In genomic region chr20:62736407-62737071, GRCh38 we compare ENCODE assay signal across 26 cellular contexts. TPM values are rescaled to one million over a fixed set of nuclear protein-coding genes. Genes with fewer than 3 reads are reported as not detected.
A peak's percentile ranks its signal among the peaks of the same experiment; 100 is the strongest.
DNase-seq lines count a peak whose midpoint lies in the region; ATAC-seq and TF ChIP-seq lines count a peak whose summit lies in the region.
"Had no signal": no experiment of that assay in that cellular context is flagged by ENCODE, and none has a peak within 500 bp of the region (broad histone marks: within the 10 kb centered on the region; RNA-seq: fewer than 3 reads in every experiment).

No MANE protein-coding gene starts in this region.

- H3K18ac ChIP-seq in IMR-90 (ENCODE audit: low read depth, low read length) = no peak overlapping the region

- no peaks in the 10 kb centered on the region for H3K36me3 Mint-ChIP-seq in central memory CD8-positive, alpha-beta T cell (ENCODE audit: insufficient read depth)
- H3K36me3 Mint-ChIP-seq: activated naive CD8-positive, alpha-beta T cell had no signal

- H3K9me3 ChIP-seq in heart right ventricle = no peaks in the 10 kb centered on the region
- H3K9me3 ChIP-seq in IMR-90 (ENCODE audit: control insufficient read depth, insufficient read depth, low read length) = no peaks in the 10 kb centered on the region
- H3K9me3 ChIP-seq in hepatocyte (ENCODE audit: low read depth) = no peaks in the 10 kb centered on the region
- H3K9me3 ChIP-seq: neutrophil, tibial artery had no signal

- H3K9ac ChIP-seq in IMR-90 (ENCODE audit: low read depth, low read length) = no peak overlapping the region

- peaks cover 14% of the 10 kb centered on the region for H3K9me1 ChIP-seq in IMR-90 (ENCODE audit: insufficient read depth, low read length)

- H2BK20ac ChIP-seq in IMR-90 (ENCODE audit: low read depth, low read length) = no peak overlapping the region

- peaks cover 0 to 71% (median 39%) of the 10 kb centered on the region in 7 donors for H3K27me3 ChIP-seq in heart right ventricle
- H3K27me3 ChIP-seq in IMR-90 (ENCODE audit: control insufficient read depth, insufficient read depth, low read length) = peaks cover 5% of the 10 kb centered on the region
- no peaks in the 10 kb centered on the region for H3K27me3 ChIP-seq in hepatocyte
- H3K27me3 ChIP-seq: neutrophil had no signal

- H3K27ac ChIP-seq in heart right ventricle (no peak overlapping the region), IMR-90 (ENCODE audit: insufficient read depth, low read length) (no peak overlapping the region), hepatocyte (no peak overlapping the region)
- H3K27ac ChIP-seq: neutrophil, tibial artery had no signal

- no peak overlapping the region for H2BK5ac ChIP-seq in IMR-90 (ENCODE audit: low read depth, low read length, poor library complexity, severe bottlenecking)

- H3K4me1 Mint-ChIP-seq in central memory CD8-positive, alpha-beta T cell = peaks cover 18% of the 10 kb centered on the region

- H2AK5ac ChIP-seq in IMR-90 (ENCODE audit: low read depth, low read length) = peak overlapping the region; percentile 10; the same call in 1 of the 2 replicates

- H3K14ac ChIP-seq in IMR-90 (replicated peaks; ENCODE audit: low read depth, low read length) = no peak overlapping the region

- H3K79me1 ChIP-seq in IMR-90 (ENCODE audit: low read depth in 1 of 2, low read length in 2 of 2) = peaks cover 0 to 3% of the 10 kb centered on the region in 2 experiments; a peak in 1 of 4 replicates

- H3K4me3 ChIP-seq in heart right ventricle (no peak overlapping the region), IMR-90 (ENCODE audit: insufficient read depth, low read depth, low read length) (no peak overlapping the region), hepatocyte (no peak overlapping the region)
- H3K4me3 ChIP-seq: lung, tibial artery had no signal

- no peak overlapping the region for H2AK9ac ChIP-seq in IMR-90 (replicated peaks; ENCODE audit: low read depth, low read length, poor library complexity)

- H3K27ac Mint-ChIP-seq in central memory CD8-positive, alpha-beta T cell (ENCODE audit: low read depth) = peak overlapping the region; percentile 35
- H3K27ac Mint-ChIP-seq: activated naive CD8-positive, alpha-beta T cell; stimulated activated naive CD8-positive, alpha-beta T cell treated with anti-CD3 and anti-CD28 coated beads, Interleukin-15, Interleukin-2, amounts not matched to agents 100 ng/mL and 50 ng/mL, for 24 hours had no signal

- no peaks in the 10 kb centered on the region for H3K79me2 ChIP-seq in hepatocyte

- H3K9me2 ChIP-seq in hepatocyte (replicated peaks; ENCODE audit: insufficient read depth) = no peaks in the 10 kb centered on the region

- no peak overlapping the region for H2AFZ ChIP-seq in IMR-90 (replicated peaks; ENCODE audit: low read length, poor library complexity)
- no peak overlapping the region for H2AFZ ChIP-seq in hepatocyte

- in situ Hi-C loops in IMR-90 (cut with MboI; ENCODE audit: low sequenced_read_pairs) = no loop called here

- intact Hi-C loops in Right ventricle myocardium inferior (cut with DNase I) (no loop called here), heart right ventricle (cut with DNase I) (no loop called here), IMR-90 (cut with micrococcal nuclease) (no loop called here)

- H3K27me3 Mint-ChIP-seq in central memory CD8-positive, alpha-beta T cell = no peaks in the 10 kb centered on the region
- H3K27me3 Mint-ChIP-seq: activated naive CD8-positive, alpha-beta T cell; stimulated activated naive CD8-positive, alpha-beta T cell treated with anti-CD3 and anti-CD28 coated beads, Interleukin-15, Interleukin-2, amounts not matched to agents 100 ng/mL and 50 ng/mL, for 24 hours had no signal

- dilution Hi-C loops in IMR-90 (cut with HindIII; ENCODE audit: low sequenced_read_pairs, unreplicated experiment) = no loop called here

- POLR2A ChIA-PET in IMR-90 (lab: Charles Lee; ENCODE audit: unreplicated experiment) = no interaction called here

- H4K20me1 ChIP-seq in IMR-90 (ENCODE audit: insufficient read depth, low read length) (no peaks in the 10 kb centered on the region), hepatocyte (ENCODE audit: insufficient read depth, poor library complexity, severe bottlenecking) (no peaks in the 10 kb centered on the region)

- H4K91ac ChIP-seq in IMR-90 (ENCODE audit: insufficient read depth, low read depth, low read length) = no peak overlapping the region

- no peaks in the 10 kb centered on the region for H3K36me3 ChIP-seq in heart right ventricle
- no peaks in the 10 kb centered on the region for H3K36me3 ChIP-seq in IMR-90 (ENCODE audit: control insufficient read depth, insufficient read depth, low read length)
- H3K36me3 ChIP-seq in hepatocyte (replicated peaks; ENCODE audit: insufficient read depth, low read depth) = no peaks in the 10 kb centered on the region
- H3K36me3 ChIP-seq: neutrophil, tibial artery had no signal

- no peak overlapping the region for H3K4me3 Mint-ChIP-seq in central memory CD8-positive, alpha-beta T cell
- H3K4me3 Mint-ChIP-seq: activated naive CD8-positive, alpha-beta T cell; stimulated activated naive CD8-positive, alpha-beta T cell treated with anti-CD3 and anti-CD28 coated beads, Interleukin-15, Interleukin-2, amounts not matched to agents 100 ng/mL and 50 ng/mL, for 24 hours had no signal

- H3K56ac ChIP-seq in IMR-90 (ENCODE audit: extremely low read depth, insufficient read depth, low read length) = no peak overlapping the region

- no peak overlapping the region for H3K4me2 ChIP-seq in IMR-90 (ENCODE audit: low read depth, low read length)
- H3K4me2 ChIP-seq in hepatocyte = no peak overlapping the region

- TF ChIP-seq RAD21 in IMR-90 (IDR thresholded peaks at IDR 0.05; ENCODE audit: low read length) = no peak

- H2BK15ac ChIP-seq in IMR-90 (ENCODE audit: low read depth, low read length) = no peak overlapping the region; the same call in 1 of the 3 replicates

- H3K4ac ChIP-seq in IMR-90 (ENCODE audit: low read depth, low read length) = no peak overlapping the region

- TF ChIP-seq CTCF in heart right ventricle (IDR thresholded peaks at IDR 0.05) (no peak), IMR-90 (conservative IDR thresholded peaks at IDR 0.05; ENCODE audit: low read depth, low read length) (no peak), hepatocyte (IDR thresholded peaks at IDR 0.05; ENCODE audit: poor library complexity) (no peak)

- DNase-seq in Right ventricle myocardium inferior (ENCODE audit: missing footprints) (peak; percentile 11), heart right ventricle (no peak), IMR-90 (no peak), retina (peak; percentile 16), iPS-NIHi7 (ENCODE audit: extremely low spot score) (no peak), hepatocyte (ENCODE audit: low spot score) (no peak)
- no peak for DNase-seq in central memory CD8-positive, alpha-beta T cell (ENCODE audit: low spot score in 2 of 2)
- DNase-seq: activated CD4-positive, CD25-positive, alpha-beta regulatory T cell; activated CD8-positive, alpha-beta memory T cell treated with anti-CD3 and anti-CD28 coated beads for 24 hours; activated T-cell treated with anti-CD3 and anti-CD28 coated beads, Interleukin-2, amount 50 U/mL, for 48 hours; effector CD4-positive, alpha-beta T cell; erythroblast; foreskin fibroblast; hippocampal formation; NCI-H1092 treated with DMSO at 0.1 percent for 48 hours; NCI-H2029 treated with DMSO at 0.1 percent for 48 hours; NCI-H510A; RPMI8226; stimulated activated CD4-positive, alpha-beta T cell treated with anti-CD3 and anti-CD28 coated beads, Interleukin-4, amount 100 ng/mL, for 24 hours; T1000 had no signal

- H4K8ac ChIP-seq in IMR-90 (ENCODE audit: low read depth in 2 of 2, low read length in 2 of 2) = no peak overlapping the region

- H2BK120ac ChIP-seq in IMR-90 (ENCODE audit: low read depth, low read length) = no peak overlapping the region

- H3K4me1 ChIP-seq in heart right ventricle (peaks cover 0 to 30% (median 13%) of the 10 kb centered on the region in 9 donors), IMR-90 (ENCODE audit: control insufficient read depth, insufficient read depth, low read length) (peaks cover 13% of the 10 kb centered on the region), hepatocyte (ENCODE audit: insufficient read depth) (no peaks in the 10 kb centered on the region)
- H3K4me1 ChIP-seq: tibial artery had no signal

- 73 to 76% methylated on average over 14 of the region's 14 CpGs for WGBS in heart right ventricle, 2 donors
- 78% methylated on average over 4 of the region's 14 CpGs; no CpG with 5 or more reads in 1 of the 2 experiments for WGBS in IMR-90 (ENCODE audit: extremely low coverage in 2 of 2, insufficient read length in 1 of 2), 2 experiments
- 80% methylated on average over 14 of the region's 14 CpGs for WGBS in hepatocyte (ENCODE audit: low lambda C conversion rate, missing lambda C conversion rate)

- no peak for TF ChIP-seq POLR2A in IMR-90 (IDR thresholded peaks at IDR 0.05; ENCODE audit: low read depth, low read length)

- no TSS peak for BruUV-seq in IMR-90 (replicated peaks; lab: Mats Ljungman, UMichigan)

- H3K23ac ChIP-seq in IMR-90 (ENCODE audit: low read depth, low read length) = no peak overlapping the region

- no peak overlapping the region for H4K5ac ChIP-seq in IMR-90 (ENCODE audit: low read depth, low read length)

- ATAC-seq in Right ventricle myocardium inferior (no peak), heart right ventricle (no peak), IMR-90 (ENCODE audit: low read depth) (no peak), GM19455 (IDR thresholded peaks at IDR 0.05; ENCODE audit: unreplicated experiment) (no peak)
- ATAC-seq in central memory CD8-positive, alpha-beta T cell (replicated peaks; ENCODE audit: extremely low read depth, poor library complexity, severe bottlenecking) = no peak

- CTCF ChIA-PET in IMR-90 (lab: Yijun Ruan, JAX) = no interaction called here

- H3K9me3 Mint-ChIP-seq in central memory CD8-positive, alpha-beta T cell = no peaks in the 10 kb centered on the region
- H3K9me3 Mint-ChIP-seq: stimulated activated naive CD8-positive, alpha-beta T cell treated with anti-CD3 and anti-CD28 coated beads, Interleukin-15, Interleukin-2, amounts not matched to agents 100 ng/mL and 50 ng/mL, for 24 hours had no signal

RNA-seq across cellular contexts. Expression of gene NTSR1, which starts 27.9 kb away (rescaled TPM):
- not detected for total RNA-seq in Right ventricle myocardium inferior
- total RNA-seq in heart right ventricle = under 1 TPM in 2 of 10 donors, not detected in 8; 0.08 TPM
- polyA plus RNA-seq in heart right ventricle = not detected
- 0.54 and 0.56 TPM in 2 replicates for total RNA-seq in IMR-90 (2012; rRNA removed)
- polyA plus RNA-seq in IMR-90 (2012; rRNA removed) = 1.8 and 2.3 TPM in 2 replicates
- 1.1 and 1.9 TPM in 2 replicates for polyA plus RNA-seq in IMR-90 (2012; cell fraction: cytosol; rRNA removed)
- polyA plus RNA-seq in IMR-90 (2012; cell fraction: nucleus; rRNA removed; ENCODE audit: low replicate concordance) = 1.2 and 2.9 TPM in 2 replicates
- 0.08 and 0.37 TPM in 2 replicates for total RNA-seq in hepatocyte
- polyA plus RNA-seq in hepatocyte = 0.09 TPM in 1 of 2 replicates, not detected in the other

RNA-seq across cellular contexts. Expression of gene MRGBP, which starts 59.7 kb away (rescaled TPM):
- 10.0 TPM for total RNA-seq in Right ventricle myocardium inferior
- 1 to 10 TPM; 6.8 to 10.0 (median 8.1) TPM for total RNA-seq in heart right ventricle
- 10 to 100 TPM in 1 of 2 donors, 1 to 10 TPM in 1; 6.5 to 10.8 TPM for polyA plus RNA-seq in heart right ventricle
- total RNA-seq in IMR-90 (2012; rRNA removed) = 18.3 and 21.9 TPM in 2 replicates
- polyA plus RNA-seq in IMR-90 (2012; rRNA removed) = 15.5 and 17.7 TPM in 2 replicates
- polyA plus RNA-seq in IMR-90 (2012; cell fraction: cytosol; rRNA removed) = 14.9 and 16.0 TPM in 2 replicates
- polyA plus RNA-seq in IMR-90 (2012; cell fraction: nucleus; rRNA removed; ENCODE audit: low replicate concordance) = 21.4 and 23.1 TPM in 2 replicates
- total RNA-seq in hepatocyte = 14.0 and 18.9 TPM in 2 replicates
- polyA plus RNA-seq in hepatocyte = 18.9 and 20.5 TPM in 2 replicates

Comparison
In these comparisons a context has a peak if more than half of its experiments do, and no peak if none do; other contexts are left out.
1. DNase-seq: peak in Right ventricle myocardium inferior (single experiment) and retina (single experiment); none in heart right ventricle (0 of 2), IMR-90 (single experiment), central memory CD8-positive, alpha-beta T cell (0 of 2), iPS-NIHi7 (single experiment) and hepatocyte (single experiment).